In genomic region chr5:353599-354580, GRCh38 we compare ENCODE assay signal across 22 cellular contexts. TPM values are rescaled to one million over a fixed set of nuclear protein-coding genes. Genes with fewer than 3 reads are reported as not detected.
DNase-seq lines count a peak whose midpoint lies in the region; ATAC-seq and TF ChIP-seq lines count a peak whose summit lies in the region.
"Had no signal": no experiment of that assay in that cellular context is flagged by ENCODE, and none has a peak within 500 bp of the region (broad histone marks: within the 10 kb centered on the region; RNA-seq: fewer than 3 reads in every experiment).

No MANE protein-coding gene starts in this region.

- peaks cover 2% of the 10 kb centered on the region for H3K9me3 Mint-ChIP-seq in activated naive CD4-positive, alpha-beta T cell treated with anti-CD3 and anti-CD28 coated beads, Interleukin-2, amount 10 ng/mL, durations not matched to agents 7 days and 5 days
- H3K9me3 Mint-ChIP-seq: memory B cell had no signal

- no peak for TF ChIP-seq CTCF in testis (IDR thresholded peaks at IDR 0.05)

- intact Hi-C loops in testis (cut with DNase I; ENCODE audit: low total_unique reads): no loop called here

- H3K27me3 Mint-ChIP-seq in activated naive CD4-positive, alpha-beta T cell treated with anti-CD3 and anti-CD28 coated beads, Interleukin-2, amount 10 ng/mL, durations not matched to agents 7 days and 5 days: no peaks in the 10 kb centered on the region

- H3K27ac ChIP-seq in testis: no peak overlapping the region
- H3K27ac ChIP-seq: breast epithelium, parathyroid adenoma, right lobe of liver had no signal

- H3K27ac Mint-ChIP-seq in activated naive CD4-positive, alpha-beta T cell treated with anti-CD3 and anti-CD28 coated beads, Interleukin-2, amount 10 ng/mL, durations not matched to agents 7 days and 5 days: no peak overlapping the region
- H3K27ac Mint-ChIP-seq: activated T-helper 1 cell treated with anti-CD3 and anti-CD28 coated beads, Interleukin-12 subunit alpha, Interleukin-12 subunit beta, Interleukin-2, Interleukin-4 antibody, amounts not matched to agents 30 ng/mL and 10 ng/mL and 1 ng/mL, durations not matched to agents 14 hours and 24 hours and 36 hours; memory B cell; naive B cell had no signal

- no peaks in the 10 kb centered on the region for H3K4me1 ChIP-seq in testis
- H3K4me1 ChIP-seq: breast epithelium, HAP-1, parathyroid adenoma, right lobe of liver had no signal

- WGBS in testis, 2 donors: 91% methylated on average over 13 to 30 of the region's 31 CpGs

- no peak overlapping the region for H3K4me3 Mint-ChIP-seq in activated naive CD4-positive, alpha-beta T cell treated with anti-CD3 and anti-CD28 coated beads, Interleukin-2, amount 10 ng/mL, durations not matched to agents 7 days and 5 days
- H3K4me3 Mint-ChIP-seq: activated T-helper 1 cell treated with anti-CD3 and anti-CD28 coated beads, Interleukin-12 subunit alpha, Interleukin-12 subunit beta, Interleukin-2, Interleukin-4 antibody, amounts not matched to agents 30 ng/mL and 10 ng/mL and 1 ng/mL, durations not matched to agents 14 hours and 24 hours and 36 hours; CD14-positive monocyte; memory B cell; naive B cell had no signal

- peak; percentile 21 for DNase-seq in activated naive CD4-positive, alpha-beta T cell treated with anti-CD3 and anti-CD28 coated beads, Interleukin-2, amount 10 ng/mL, durations not matched to agents 7 days and 5 days
- DNase-seq in activated naive CD4-positive, alpha-beta T cell treated with Interleukin-2 at 50 U/mL for 16 hours: no peak
- peak; percentile 62 for DNase-seq in H7
- DNase-seq in iPS-NIHi7 (ENCODE audit: extremely low spot score): peak; percentile 8
- DNase-seq in testis: peak; percentile 9
- DNase-seq in stimulated activated CD4-positive, alpha-beta T cell treated with anti-CD3 and anti-CD28 coated beads, Interleukin-4, amount 100 ng/mL, for 1 hour: no peak
- DNase-seq in SW480 (ENCODE audit: low spot score): no peak
- DNase-seq: glutamatergic neuron, MG63, naive B cell, NCI-H1436, NCI-H526 treated with DMSO at 0.1 percent for 48 hours, right lobe of liver had no signal

- no peaks in the 10 kb centered on the region for H3K9me3 ChIP-seq in testis
- H3K9me3 ChIP-seq: breast epithelium, HAP-1, MG63, right lobe of liver had no signal

- no peaks in the 10 kb centered on the region for H3K36me3 ChIP-seq in H7 (replicated peaks; ENCODE audit: control insufficient read depth, insufficient read depth, low read length)
- H3K36me3 ChIP-seq in testis (ENCODE audit: low read depth, missing control alignments): no peaks in the 10 kb centered on the region
- H3K36me3 ChIP-seq: breast epithelium, HAP-1, right lobe of liver had no signal

- H3K4me3 ChIP-seq in H7 (ENCODE audit: insufficient read depth, low read depth, low read length) (no peak overlapping the region), testis (no peak overlapping the region)
- H3K4me3 ChIP-seq: breast epithelium, HAP-1, K562, MG63, right lobe of liver had no signal

- TF ChIP-seq POLR2A in testis (IDR thresholded peaks at IDR 0.05): no peak

- H3K4me1 Mint-ChIP-seq in activated naive CD4-positive, alpha-beta T cell treated with anti-CD3 and anti-CD28 coated beads, Interleukin-2, amount 10 ng/mL, durations not matched to agents 7 days and 5 days: no peaks in the 10 kb centered on the region
- H3K4me1 Mint-ChIP-seq: CD14-positive monocyte, memory B cell had no signal

- ATAC-seq in HG03175 (IDR thresholded peaks at IDR 0.05; ENCODE audit: unreplicated experiment): no peak
- ATAC-seq: activated CD4-positive, CD25-positive, alpha-beta regulatory T cell treated with anti-CD3 and anti-CD28 coated beads, Interleukin-2, amount 50 U/mL, for 24 hours had no signal

- CTCF ChIA-PET in activated naive CD4-positive, alpha-beta T cell treated with anti-CD3 and anti-CD28 coated beads, Interleukin-2, amount 10 ng/mL, durations not matched to agents 7 days and 5 days (lab: Charles Lee): interaction anchor here (0.8 kb wide), 1 partner anchor 27 kb away, joined by 4 read pairs; no protein-coding TSS in a partner anchor

- H3K27me3 ChIP-seq in H7 (ENCODE audit: control insufficient read depth, insufficient read depth, low read length) (no peaks in the 10 kb centered on the region), testis (no peaks in the 10 kb centered on the region)
- H3K27me3 ChIP-seq: breast epithelium, MG63, right lobe of liver had no signal

- H3K36me3 Mint-ChIP-seq in activated naive CD4-positive, alpha-beta T cell treated with anti-CD3 and anti-CD28 coated beads, Interleukin-2, amount 10 ng/mL, durations not matched to agents 7 days and 5 days: peaks cover 11% of the 10 kb centered on the region
- H3K36me3 Mint-ChIP-seq: CD14-positive monocyte, memory B cell, naive B cell had no signal

RNA-seq across cellular contexts. Expression of gene AHRR, which starts 32.4 kb away (rescaled TPM):
- total RNA-seq in H7 (2014; rRNA removed; shearing (Covaris generic)): 0.74 and 1.4 TPM in 2 replicates
- total RNA-seq in testis: 10 to 100 TPM; 36.9 to 43.4 TPM
- polyA plus RNA-seq in testis (ENCODE audit: insufficient read depth, low read depth, low replicate concordance): 68.5 TPM

Comparison
In these comparisons a context has a peak if more than half of its experiments do, and no peak if none do; other contexts are left out.
1. DNase-seq: peak in activated naive CD4-positive, alpha-beta T cell treated with anti-CD3 and anti-CD28 coated beads, Interleukin-2, amount 10 ng/mL, durations not matched to agents 7 days and 5 days (single experiment), H7 (single experiment), iPS-NIHi7 (single experiment) and testis (single experiment); none in activated naive CD4-positive, alpha-beta T cell treated with Interleukin-2 at 50 U/mL for 16 hours (single experiment), stimulated activated CD4-positive, alpha-beta T cell treated with anti-CD3 and anti-CD28 coated beads, Interleukin-4, amount 100 ng/mL, for 1 hour (single experiment) and SW480 (single experiment).
2. RNA of gene AHRR, which starts 32.4 kb away (total RNA-seq): 36.9 to 43.4 TPM in testis; 0.74 to 1.4 TPM in H7; every median in the first group is over 10 times any median in the second.